ENCODE assay signal across 1 cellular context in genomic region chr18:9806905-9807304, GRCh38.
A peak's percentile ranks its signal among the peaks of the same experiment; 100 is the strongest.
TF ChIP-seq lines count a peak whose summit lies in the region.

No MANE protein-coding gene starts in this region.

TF ChIP-seq in HepG2, 621 proteins besides CTCF, POLR2A, EP300 and RAD21 (continued from another document and continues in another):
- TF ChIP-seq JUNB (CRISPR knock-in tag; IDR thresholded peaks at IDR 0.05; ENCODE audit: borderline replicate concordance) (no peak), ADNP (CRISPR knock-in tag; IDR thresholded peaks at IDR 0.05) (no peak), ZNF546 (CRISPR knock-in tag; conservative IDR thresholded peaks at IDR 0.05) (no peak), ATF2 (CRISPR knock-in tag; IDR thresholded peaks at IDR 0.05) (0 out of 2 replicates have a peak, but pooled peaks have one; percentile 22), HIC2 (CRISPR knock-in tag; IDR thresholded peaks at IDR 0.05; ENCODE audit: low read depth) (peak; percentile 88), ZNF280D (CRISPR knock-in tag; IDR thresholded peaks at IDR 0.05) (0 out of 2 replicates have a peak, but pooled peaks have one; percentile 67), ZNF367 (CRISPR knock-in tag; IDR thresholded peaks at IDR 0.05; ENCODE audit: borderline replicate concordance) (no peak), ZNF777 (CRISPR knock-in tag; IDR thresholded peaks at IDR 0.05) (peak; percentile 46; the same call in 1 of the 2 replicates), SUZ12 (IDR thresholded peaks at IDR 0.05; ENCODE audit: low read depth, low read length) (no peak), ELK4 (CRISPR knock-in tag; IDR thresholded peaks at IDR 0.05; ENCODE audit: borderline replicate concordance) (no peak), ZNF616 (CRISPR knock-in tag; IDR thresholded peaks at IDR 0.05; ENCODE audit: low read depth) (no peak), ZNF800 (CRISPR knock-in tag; IDR thresholded peaks at IDR 0.05) (0 out of 2 replicates have a peak, but pooled peaks have one; percentile 52), NFIC (IDR thresholded peaks at IDR 0.05; ENCODE audit: low read length) (no peak), JDP2 (CRISPR knock-in tag; IDR thresholded peaks at IDR 0.05; ENCODE audit: borderline replicate concordance) (no peak), ZNF574 (CRISPR knock-in tag; IDR thresholded peaks at IDR 0.05) (peak; percentile 53), ZMYM2 (CRISPR knock-in tag; IDR thresholded peaks at IDR 0.05) (no peak), SNAI1 (CRISPR knock-in tag; IDR thresholded peaks at IDR 0.05; ENCODE audit: borderline replicate concordance) (no peak), PRMT3 (CRISPR knock-in tag; IDR thresholded peaks at IDR 0.05; ENCODE audit: borderline replicate concordance, low read depth) (no peak), ZNF512 (CRISPR knock-in tag; IDR thresholded peaks at IDR 0.05) (no peak), PHF8 (CRISPR knock-in tag; IDR thresholded peaks at IDR 0.05) (peak; percentile 27; the same call in 1 of the 2 replicates), CBFB (CRISPR knock-in tag; IDR thresholded peaks at IDR 0.05) (no peak), HMG20A (CRISPR knock-in tag; IDR thresholded peaks at IDR 0.05; ENCODE audit: borderline replicate concordance) (peak; percentile 46; the same call in 1 of the 2 replicates), ZFY (CRISPR knock-in tag; IDR thresholded peaks at IDR 0.05) (peak; percentile 24; the same call in 1 of the 2 replicates), GLI4 (CRISPR knock-in tag; IDR thresholded peaks at IDR 0.05; ENCODE audit: borderline replicate concordance) (no peak), CEBPG (CRISPR knock-in tag; IDR thresholded peaks at IDR 0.05) (peak; percentile 25; the same call in 1 of the 2 replicates), ZBTB25 (CRISPR knock-in tag; IDR thresholded peaks at IDR 0.05) (no peak), ZNF597 (CRISPR knock-in tag; IDR thresholded peaks at IDR 0.05) (no peak), FOXA3 (CRISPR knock-in tag; IDR thresholded peaks at IDR 0.05) (0 out of 2 replicates have a peak, but pooled peaks have one; percentile 51), ELF3 (CRISPR knock-in tag; IDR thresholded peaks at IDR 0.05) (peak; percentile 42; the same call in 1 of the 2 replicates), ARID5B (CRISPR knock-in tag; IDR thresholded peaks at IDR 0.05) (peak; percentile 82), ZNF292 (CRISPR knock-in tag; IDR thresholded peaks at IDR 0.05; ENCODE audit: borderline replicate concordance, low read depth) (peak; percentile 93; the same call in 1 of the 2 replicates), ZNF747 (CRISPR knock-in tag; IDR thresholded peaks at IDR 0.05; ENCODE audit: borderline replicate concordance) (no peak), BCL3 (CRISPR knock-in tag; IDR thresholded peaks at IDR 0.05) (no peak), ZNF101 (CRISPR knock-in tag; IDR thresholded peaks at IDR 0.05; ENCODE audit: borderline replicate concordance, low read depth) (no peak)
